In genomic region chr1:56374026-56374974, GRCh38 we compare ENCODE assay signal across 15 cellular contexts.
A peak's percentile ranks its signal among the peaks of the same experiment; 100 is the strongest.
DNase-seq lines count a peak whose midpoint lies in the region; ATAC-seq and TF ChIP-seq lines count a peak whose summit lies in the region.
"Had no signal": no experiment of that assay in that cellular context is flagged by ENCODE, and none has a peak within 500 bp of the region (broad histone marks: within the 10 kb centered on the region; RNA-seq: fewer than 3 reads in every experiment).

No MANE protein-coding gene starts in this region.

- peaks cover 11% of the 10 kb centered on the region for H3K9me3 Mint-ChIP-seq in glutamatergic neuron (ENCODE audit: unreplicated experiment)
- H3K9me3 Mint-ChIP-seq: dendritic cell treated with granulocyte-macrophage colony-stimulating factor and Interleukin-4, amounts not matched to agents 40 ng/mL and 50 ng/mL, for 4 days had no signal

- POLR2A ChIA-PET in PC-3 (lab: Charles Lee; ENCODE audit: unreplicated experiment), result no interaction called here

- H3K79me2 ChIP-seq in PC-3 (ENCODE audit: low read length), result no peaks in the 10 kb centered on the region
- H3K79me2 ChIP-seq in smooth muscle cell (ENCODE audit: low read depth), result no peaks in the 10 kb centered on the region

- CTCF ChIA-PET in PC-3 (lab: Charles Lee), result no interaction called here

- H3K9me3 ChIP-seq in PC-3 (ENCODE audit: low read length), result no peaks in the 10 kb centered on the region
- no peaks in the 10 kb centered on the region for H3K9me3 ChIP-seq in smooth muscle cell (replicated peaks; ENCODE audit: low read depth)
- H3K9me3 ChIP-seq: HAP-1 had no signal

- WGBS in smooth muscle cell (ENCODE audit: low lambda C conversion rate), result 46% methylated on average over 14 of the region's 14 CpGs

- H3F3A ChIP-seq in PC-3 (ENCODE audit: low read length, unreplicated experiment) (peaks cover 10% of the 10 kb centered on the region), smooth muscle cell (ENCODE audit: low read depth) (peaks cover 7% of the 10 kb centered on the region)

- H3K27ac Mint-ChIP-seq in glutamatergic neuron (ENCODE audit: unreplicated experiment), result peak overlapping the region; percentile 86
- H3K27ac Mint-ChIP-seq: dendritic cell treated with granulocyte-macrophage colony-stimulating factor and Interleukin-4, amounts not matched to agents 40 ng/mL and 50 ng/mL, for 4 days had no signal

- H3K36me3 ChIP-seq in PC-3 (ENCODE audit: low read depth, low read length) (no peaks in the 10 kb centered on the region), smooth muscle cell (ENCODE audit: low read depth) (no peaks in the 10 kb centered on the region)
- H3K36me3 ChIP-seq: HAP-1 had no signal

- H3K9ac ChIP-seq in PC-3 (ENCODE audit: low read length) (no peak overlapping the region), smooth muscle cell (ENCODE audit: low read depth) (no peak overlapping the region)

- BruUV-seq in PC-3 (replicated peaks; lab: Mats Ljungman, UMichigan), result no TSS peak

- DNase-seq in NCI-H1092 treated with DMSO at 0.1 percent for 48 hours (lab: John Stamatoyannopoulos, UW) (peak; percentile 50), NCI-H1092 (lab: John Stamatoyannopoulos, UW) (no peak), PC-3 (peak; percentile 54), glutamatergic neuron (peak; percentile 57), smooth muscle cell (lab: John Stamatoyannopoulos, UW; ENCODE audit: unreplicated experiment) (no peak), mucosa of gallbladder (ENCODE audit: low spot score) (no peak)
- DNase-seq: activated CD4-positive, CD25-positive, alpha-beta regulatory T cell treated with anti-CD3 and anti-CD28 coated beads, Interleukin-2, amount 50 U/mL, for 72 hours; activated gamma-delta T cell treated with Interleukin-2 at 50 U/mL for 16 hours; MV-4-11; stimulated activated naive CD4-positive, alpha-beta T cell had no signal

- H3K27me3 ChIP-seq in PC-3 (ENCODE audit: low read length), result no peaks in the 10 kb centered on the region
- peaks cover 4% of the 10 kb centered on the region for H3K27me3 ChIP-seq in smooth muscle cell (ENCODE audit: low read depth)

- peak overlapping the region; percentile 76 for H3K27ac ChIP-seq in PC-3 (ENCODE audit: low read length)
- no peak overlapping the region for H3K27ac ChIP-seq in smooth muscle cell (ENCODE audit: low read depth)
- H3K27ac ChIP-seq: 22Rv1 had no signal

- ATAC-seq in PC-3, result peak; percentile 18
- no peak for ATAC-seq in HG02938 (IDR thresholded peaks at IDR 0.05; ENCODE audit: unreplicated experiment)
- ATAC-seq in HG03521 (IDR thresholded peaks at IDR 0.05; ENCODE audit: unreplicated experiment), result no peak

- H3K27me3 Mint-ChIP-seq in glutamatergic neuron (ENCODE audit: unreplicated experiment), result peaks cover 7% of the 10 kb centered on the region

- no peak overlapping the region for H2AFZ ChIP-seq in PC-3 (ENCODE audit: low read length)
- H2AFZ ChIP-seq in smooth muscle cell (ENCODE audit: low read depth), result no peak overlapping the region

- no peaks in the 10 kb centered on the region for H3K36me3 Mint-ChIP-seq in glutamatergic neuron (ENCODE audit: unreplicated experiment)

- H3K4me1 ChIP-seq in PC-3 (ENCODE audit: insufficient read depth, low read length) (peaks cover 57% of the 10 kb centered on the region), smooth muscle cell (ENCODE audit: low read depth) (peaks cover 33% of the 10 kb centered on the region)
- H3K4me1 ChIP-seq: HAP-1 had no signal

- intact Hi-C loops in PC-3 (cut with micrococcal nuclease), result loop anchor here (1.0 to 10.0 kb wide), 4 partner anchors 40 to 949 kb away; no protein-coding TSS in a partner anchor

- peak overlapping the region; percentile 43 for H3K4me3 Mint-ChIP-seq in glutamatergic neuron (ENCODE audit: unreplicated experiment)
- H3K4me3 Mint-ChIP-seq: dendritic cell treated with granulocyte-macrophage colony-stimulating factor and Interleukin-4, amounts not matched to agents 40 ng/mL and 50 ng/mL, for 4 days had no signal

- H3K9me2 ChIP-seq in PC-3 (replicated peaks; ENCODE audit: low read length), result no peaks in the 10 kb centered on the region

- H4K20me1 ChIP-seq in PC-3 (ENCODE audit: low read length), result no peaks in the 10 kb centered on the region
- no peaks in the 10 kb centered on the region for H4K20me1 ChIP-seq in smooth muscle cell (ENCODE audit: low read depth)

- H3K4me3 ChIP-seq in PC-3 (ENCODE audit: low read length) (peak overlapping the region; percentile 44; the same call in 1 of the 2 replicates), smooth muscle cell (no peak overlapping the region)
- H3K4me3 ChIP-seq: HAP-1 had no signal

- H3K4me1 Mint-ChIP-seq in glutamatergic neuron (ENCODE audit: low read depth, unreplicated experiment), result peaks cover 33% of the 10 kb centered on the region

- TF ChIP-seq CTCF in PC-3 (conservative IDR thresholded peaks at IDR 0.05; ENCODE audit: low read depth, low read length) (no peak), glutamatergic neuron (IDR thresholded peaks at IDR 0.05; ENCODE audit: partially characterized antibody, unreplicated experiment) (no peak), smooth muscle cell (IDR thresholded peaks at IDR 0.05; ENCODE audit: borderline replicate concordance, insufficient read depth, poor library complexity, severe bottlenecking) (no peak)

- H3K4me2 ChIP-seq in PC-3 (ENCODE audit: low read length) (peak overlapping the region; percentile 78), smooth muscle cell (peak overlapping the region; percentile 22)

Comparison
In these comparisons a context has a peak if more than half of its experiments do, and no peak if none do; other contexts are left out.
1. DNase-seq: peak in NCI-H1092 treated with DMSO at 0.1 percent for 48 hours (single experiment), PC-3 (single experiment) and glutamatergic neuron (single experiment); none in NCI-H1092 (single experiment), smooth muscle cell (single experiment) and mucosa of gallbladder (single experiment).